10 cellular contexts compared by ENCODE assay signal in genomic region chr12:48786591-48787544, GRCh38. TPM values are rescaled to one million over a fixed set of nuclear protein-coding genes. Genes with fewer than 3 reads are reported as not detected.
DNase-seq lines count a peak whose midpoint lies in the region; ATAC-seq and TF ChIP-seq lines count a peak whose summit lies in the region.
"Had no signal": no experiment of that assay in that cellular context is flagged by ENCODE, and none has a peak within 500 bp of the region (broad histone marks: within the 10 kb centered on the region; RNA-seq: fewer than 3 reads in every experiment).

No MANE protein-coding gene starts in this region.

- H2BK15ac ChIP-seq in neuronal stem cell (ENCODE audit: low read length), result peak overlapping the region; percentile 88

- POLR2A ChIA-PET in AG04450 (lab: Yijun Ruan, JAX), result no interaction called here
- POLR2A ChIA-PET in activated CD4-positive, alpha-beta T cell treated with anti-CD3 and anti-CD28 coated beads for 36 hours (lab: Charles Lee), result no interaction called here

- H3K4me3 ChIP-seq in AG04450 (ENCODE audit: low read depth, low read length) (peak overlapping the region; percentile 75), fibroblast of pulmonary artery (replicated peaks; ENCODE audit: low read depth, low read length) (peak overlapping the region; percentile 76), neuronal stem cell (ENCODE audit: low read length in 2 of 2) (peak overlapping the region; percentile 1 to 86)

- H3K27me3 Mint-ChIP-seq in activated CD4-positive, alpha-beta T cell treated with anti-CD3 and anti-CD28 coated beads for 36 hours, result peaks cover 30% of the 10 kb centered on the region

- H3K9me3 Mint-ChIP-seq in activated CD4-positive, alpha-beta T cell treated with anti-CD3 and anti-CD28 coated beads for 36 hours (ENCODE audit: low read depth), result no peaks in the 10 kb centered on the region

- H3K79me1 ChIP-seq in neuronal stem cell (ENCODE audit: low read depth, low read length), result peaks cover 17% of the 10 kb centered on the region

- H3K14ac ChIP-seq in neuronal stem cell (ENCODE audit: low read length), result no peak overlapping the region

- H2BK120ac ChIP-seq in neuronal stem cell (ENCODE audit: low read depth, low read length), result no peak overlapping the region

- H3K4me2 ChIP-seq in neuronal stem cell (ENCODE audit: insufficient read depth, low read length, poor library complexity, severe bottlenecking), result peak overlapping the region; percentile 87

- no peak overlapping the region for H4K91ac ChIP-seq in neuronal stem cell (ENCODE audit: low read depth, low read length, poor library complexity)

- no CpG with 5 or more reads among the region's 7 CpGs for WGBS in neuronal stem cell (ENCODE audit: extremely low coverage in 2 of 2, insufficient read length in 2 of 2, insufficient replicate concordance in 1 of 2), 2 donors

- H4K8ac ChIP-seq in neuronal stem cell (ENCODE audit: low read depth, low read length), result no peak overlapping the region

- H3K23ac ChIP-seq in neuronal stem cell (ENCODE audit: low read depth, low read length, poor library complexity), result no peak overlapping the region

- no peak for TF ChIP-seq CTCF in AG04450 (IDR thresholded peaks at IDR 0.05; ENCODE audit: low read depth, low read length)
- no peak for TF ChIP-seq CTCF in VCaP (conservative IDR thresholded peaks at IDR 0.05)
- no peak for TF ChIP-seq CTCF in fibroblast of pulmonary artery (IDR thresholded peaks at IDR 0.05; ENCODE audit: low read length, missing control alignments)

- intact Hi-C loops in activated CD4-positive, alpha-beta T cell treated with anti-CD3 and anti-CD28 coated beads for 36 hours (cut with DNase I, micrococcal nuclease), result no loop called here

- H3K18ac ChIP-seq in neuronal stem cell (ENCODE audit: low read length), result no peak overlapping the region

- no peaks in the 10 kb centered on the region for H3K4me1 Mint-ChIP-seq in activated CD4-positive, alpha-beta T cell treated with anti-CD3 and anti-CD28 coated beads for 36 hours

- H3K9me3 ChIP-seq in AG04450 (ENCODE audit: control insufficient read depth, insufficient read depth, low read length) (no peaks in the 10 kb centered on the region; the same call in 1 of the 2 replicates), neuronal stem cell (replicated peaks in 1 of 2; ENCODE audit: control insufficient read depth in 2 of 2, insufficient read depth in 1 of 2, low read depth in 1 of 2, low read length in 2 of 2) (no peaks in the 10 kb centered on the region)
- H3K9me3 ChIP-seq: left lung had no signal

- H3K4me3 Mint-ChIP-seq in activated CD4-positive, alpha-beta T cell treated with anti-CD3 and anti-CD28 coated beads for 36 hours, result no peak overlapping the region

- peaks cover 13 to 16% of the 10 kb centered on the region in 2 donors for H3K4me1 ChIP-seq in neuronal stem cell (ENCODE audit: control insufficient read depth in 2 of 2, insufficient read depth in 1 of 2, low read depth in 1 of 2, low read length in 2 of 2)

- H2AK5ac ChIP-seq in neuronal stem cell (ENCODE audit: low read depth, low read length), result peak overlapping the region; percentile 94

- DNase-seq in AG04450 (ENCODE audit: low read depth, low spot score) (no peak), fibroblast of pulmonary artery (ENCODE audit: low read depth) (peak; percentile 46), neuronal stem cell (ENCODE audit: low spot score) (no peak), superior temporal gyrus (ENCODE audit: extremely low spot score) (no peak), amniotic stem cell (lab: John Stamatoyannopoulos, UW) (no peak)
- DNase-seq in activated CD4-positive, alpha-beta T cell treated with anti-CD3 and anti-CD28 coated beads for 36 hours, result no peak
- DNase-seq: NCI-H524 treated with DMSO at 0.1 percent for 48 hours had no signal

- peak overlapping the region; percentile 94 for H3K9ac ChIP-seq in neuronal stem cell (ENCODE audit: low read depth, low read length, poor library complexity)

- H3K27ac ChIP-seq in AG04450 (ENCODE audit: low read depth, low read length), result no peak overlapping the region
- H3K27ac ChIP-seq in VCaP, result peak overlapping the region; percentile 98
- no peak overlapping the region for H3K27ac ChIP-seq in neuronal stem cell (replicated peaks; ENCODE audit: low read length)

- CTCF ChIA-PET in AG04450 (lab: Charles Lee), result interaction anchor here (1.6 kb wide), 1 partner anchor 28 kb away, joined by 3 read pairs; no protein-coding TSS in a partner anchor
- CTCF ChIA-PET in activated CD4-positive, alpha-beta T cell treated with anti-CD3 and anti-CD28 coated beads for 36 hours (lab: Charles Lee), result interaction anchor here (0.6 to 2.8 kb wide), 2 partner anchors 9 to 254 kb away, joined by 3 to 8 read pairs; no protein-coding TSS in a partner anchor

- no peaks in the 10 kb centered on the region for H3K36me3 Mint-ChIP-seq in activated CD4-positive, alpha-beta T cell treated with anti-CD3 and anti-CD28 coated beads for 36 hours (ENCODE audit: low read depth)

- H2BK5ac ChIP-seq in neuronal stem cell (ENCODE audit: low read length), result peak overlapping the region; percentile 78

- H2AFZ ChIP-seq in neuronal stem cell (ENCODE audit: low read length), result no peak overlapping the region

- H3K4ac ChIP-seq in neuronal stem cell (ENCODE audit: low read length), result no peak overlapping the region

- no peak overlapping the region for H3K27ac Mint-ChIP-seq in activated CD4-positive, alpha-beta T cell treated with anti-CD3 and anti-CD28 coated beads for 36 hours

- H3K36me3 ChIP-seq in neuronal stem cell (replicated peaks in 1 of 2; ENCODE audit: control insufficient read depth in 2 of 2, insufficient read depth in 2 of 2, low read length in 2 of 2), result peaks cover 13 to 15% of the 10 kb centered on the region in 2 donors

- no peak for ATAC-seq in activated CD4-positive, alpha-beta T cell treated with anti-CD3 and anti-CD28 coated beads for 36 hours
- ATAC-seq in GM18520 (IDR thresholded peaks at IDR 0.05; ENCODE audit: unreplicated experiment), result no peak

- no peaks in the 10 kb centered on the region for H3K27me3 ChIP-seq in AG04450 (ENCODE audit: control insufficient read depth, insufficient read depth, low read length)
- no peaks in the 10 kb centered on the region for H3K27me3 ChIP-seq in neuronal stem cell (ENCODE audit: control insufficient read depth in 3 of 3, insufficient read depth in 3 of 3, low read depth in 1 of 3, low read length in 3 of 3)

- H2BK12ac ChIP-seq in neuronal stem cell (ENCODE audit: low read length), result no peak overlapping the region

RNA-seq across cellular contexts. Expression of gene ADCY6, which starts 2.0 kb away (rescaled TPM):
- polyA plus RNA-seq in AG04450 (2011; rRNA removed), result 26.7 and 31.6 TPM in 2 replicates
- 47.7 and 54.2 TPM in 2 replicates for polyA minus RNA-seq in AG04450 (2011; rRNA and poly(A)+ RNA removed)
- 34.7 TPM for polyA plus RNA-seq in neuronal stem cell (2013, experiment 1 of 2)
- 37.2 TPM for polyA plus RNA-seq in neuronal stem cell (2013, experiment 2 of 2)
- total RNA-seq in activated CD4-positive, alpha-beta T cell treated with anti-CD3 and anti-CD28 coated beads for 36 hours, result under 1 TPM; 0.05 to 0.09 TPM

RNA-seq across cellular contexts. Expression of gene CACNB3, which starts 31.4 kb away (rescaled TPM):
- polyA plus RNA-seq in AG04450 (2011; rRNA removed), result 44.9 and 51.7 TPM in 2 replicates
- polyA minus RNA-seq in AG04450 (2011; rRNA and poly(A)+ RNA removed), result 36.1 and 45.3 TPM in 2 replicates
- polyA plus RNA-seq in neuronal stem cell (2013, experiment 1 of 2), result 37.0 TPM
- polyA plus RNA-seq in neuronal stem cell (2013, experiment 2 of 2), result 35.1 TPM
- total RNA-seq in activated CD4-positive, alpha-beta T cell treated with anti-CD3 and anti-CD28 coated beads for 36 hours, result 10 to 100 TPM; 11.5 to 16.1 TPM
